23 cellular contexts compared by ENCODE assay signal in genomic region chr16:15967223-15967546, GRCh38. TPM values are rescaled to one million over a fixed set of nuclear protein-coding genes. Genes with fewer than 3 reads are reported as not detected.
A peak's percentile ranks its signal among the peaks of the same experiment; 100 is the strongest.
DNase-seq lines count a peak whose midpoint lies in the region; ATAC-seq, FAIRE-seq and TF ChIP-seq lines count a peak whose summit lies in the region.
"Had no signal": no experiment of that assay in that cellular context is flagged by ENCODE, and none has a peak within 500 bp of the region (broad histone marks: within the 10 kb centered on the region; RNA-seq: fewer than 3 reads in every experiment).

No MANE protein-coding gene starts in this region.

- in situ Hi-C loops in Panc1 (cut with HindIII; ENCODE audit: low pct_unique_long_range_greater_than_20kb, low sequenced_read_pairs) = no loop called here

- TF ChIP-seq RAD21 in A549 (conservative IDR thresholded peaks at IDR 0.05 in 1 of 2, IDR thresholded peaks at IDR 0.05 in 1 of 2) = no peak

- intact Hi-C loops in Panc1 (cut with micrococcal nuclease; ENCODE audit: unreplicated experiment) (no loop called here), left cardiac atrium (cut with DNase I) (no loop called here)

- peaks cover 14% of the 10 kb centered on the region for H3K36me3 Mint-ChIP-seq in glutamatergic neuron (ENCODE audit: unreplicated experiment)

- peak in 1 of 2 experiments; percentile 8; a peak in 1 of 5 replicates for TF ChIP-seq EP300 in A549 (IDR thresholded peaks at IDR 0.05)

- POLR2A ChIA-PET in A549 (lab: Yijun Ruan, JAX) (interaction anchor here (0.7 to 2.1 kb wide), 10 partner anchors 9 to 88 kb away, joined by 3 to 13 read pairs (median 6); partner anchors contain the start of gene CEP20), Panc1 (lab: Charles Lee) (interaction anchor here (0.6 to 0.9 kb wide), 3 partner anchors 17 to 45 kb away, joined by 3 to 4 read pairs (median 4); no protein-coding TSS in a partner anchor)

- no peak overlapping the region for H3K27ac Mint-ChIP-seq in glutamatergic neuron (ENCODE audit: unreplicated experiment)
- H3K27ac Mint-ChIP-seq: stimulated activated naive B cell treated with anti-CD40 and anti-IgM and Interleukin-4, amounts not matched to agents 10 μg/mL and 1 μg/mL and 100 μg/mL, for 72 hours had no signal

- peak overlapping the region; percentile 80 for H3K4me2 ChIP-seq in A549

- peaks cover 32% of the 10 kb centered on the region for H3K9me3 ChIP-seq in A549
- H3K9me3 ChIP-seq in Panc1 (ENCODE audit: control insufficient read depth, insufficient read depth, low read depth, low read length) = peaks cover 20% of the 10 kb centered on the region; the same call in 1 of the 2 replicates

- 2% methylated on average over 2 of the region's 2 CpGs for WGBS in A549 (ENCODE audit: missing lambda C conversion rate)

- 0 out of 2 replicates have a peak, but pooled peaks cover 2% of the 10 kb centered on the region for H3K36me3 ChIP-seq in Panc1 (ENCODE audit: control insufficient read depth, insufficient read depth, low read length)
- H3K36me3 ChIP-seq: cardiac muscle cell, upper lobe of left lung had no signal

- BruUV-seq in Panc1 (replicated peaks; lab: Mats Ljungman, UMichigan) = no TSS peak

- peaks cover 5% of the 10 kb centered on the region for H3K27me3 Mint-ChIP-seq in glutamatergic neuron (ENCODE audit: unreplicated experiment)
- H3K27me3 Mint-ChIP-seq: activated naive CD4-positive, alpha-beta T cell treated with anti-CD3 and anti-CD28 coated beads, Interleukin-2, amount 10 ng/mL, durations not matched to agents 7 days and 5 days; stimulated activated naive B cell treated with anti-CD40 and anti-IgM and Interleukin-4, amounts not matched to agents 10 μg/mL and 1 μg/mL and 100 μg/mL, for 72 hours had no signal

- H3K4me3 ChIP-seq in A549 (no peak overlapping the region), Panc1 (ENCODE audit: low read depth in 2 of 2, low read length in 2 of 2) (no peak overlapping the region; a peak in 1 of 4 replicates)
- H3K4me3 ChIP-seq: cardiac muscle cell, HAP-1, left ventricle myocardium inferior, upper lobe of left lung had no signal

- H3K4me3 Mint-ChIP-seq in glutamatergic neuron (ENCODE audit: unreplicated experiment) = no peak overlapping the region
- H3K4me3 Mint-ChIP-seq: activated naive CD4-positive, alpha-beta T cell treated with anti-CD3 and anti-CD28 coated beads, Interleukin-2, amount 10 ng/mL, durations not matched to agents 7 days and 5 days; stimulated activated naive B cell treated with anti-CD40 and anti-IgM and Interleukin-4, amounts not matched to agents 10 μg/mL and 1 μg/mL and 100 μg/mL, for 72 hours had no signal

- ATAC-seq in A549 (peak in 1 of 2 experiments; percentile 72; a peak in 3 of 6 replicates), Panc1 (no peak), foreskin keratinocyte (peak; percentile 49), left cardiac atrium (no peak)
- ATAC-seq: stimulated activated naive B cell treated with anti-CD40 and anti-IgM and Interleukin-4, amounts not matched to agents 10 μg/mL and 1 μg/mL and 100 μg/mL, for 72 hours had no signal

- CTCF ChIA-PET in A549 (lab: Yijun Ruan, JAX) = interaction anchor here (1.1 to 2.8 kb wide), 11 partner anchors 9 to 201 kb away, joined by 3 to 11 read pairs (median 3); no protein-coding TSS in a partner anchor
- CTCF ChIA-PET in Panc1 (lab: Charles Lee) = interaction anchor here (0.5 to 0.7 kb wide), 2 partner anchors 16 to 29 kb away, joined by 4 to 7 read pairs; no protein-coding TSS in a partner anchor

- H3K9me3 Mint-ChIP-seq in glutamatergic neuron (ENCODE audit: unreplicated experiment) = peaks cover 2% of the 10 kb centered on the region

- TF ChIP-seq POLR2A in A549 (IDR thresholded peaks at IDR 0.05; ENCODE audit: low read length) = no peak

- H3K27ac ChIP-seq in A549 = peak overlapping the region; percentile 81 to 95
- peak overlapping the region; percentile 23 for H3K27ac ChIP-seq in C4-2B
- peak overlapping the region; percentile 81 for H3K27ac ChIP-seq in Panc1 (ENCODE audit: low read length)
- no peak overlapping the region for H3K27ac ChIP-seq in foreskin keratinocyte
- H3K27ac ChIP-seq: cardiac muscle cell, left ventricle myocardium inferior, upper lobe of left lung had no signal

- FAIRE-seq in A549 (lab: Jason Lieb, UNC) = no peak
- FAIRE-seq: GM18507, HepG2 had no signal

- H3K27me3 ChIP-seq in Panc1 (ENCODE audit: control insufficient read depth, insufficient read depth, low read length) = no peaks in the 10 kb centered on the region
- H3K27me3 ChIP-seq in foreskin keratinocyte = no peaks in the 10 kb centered on the region
- H3K27me3 ChIP-seq: BE2C, cardiac muscle cell, upper lobe of left lung had no signal

- H3K4me1 ChIP-seq in A549 = peaks cover 64% of the 10 kb centered on the region
- H3K4me1 ChIP-seq in Panc1 (ENCODE audit: control insufficient read depth, insufficient read depth, low read length) = peaks cover 55% of the 10 kb centered on the region
- peaks cover 21% of the 10 kb centered on the region for H3K4me1 ChIP-seq in foreskin keratinocyte

- peaks cover 9% of the 10 kb centered on the region for H3K4me1 Mint-ChIP-seq in glutamatergic neuron (ENCODE audit: low read depth, unreplicated experiment)

- no peak for DNase-seq in A549 (ENCODE audit: low read depth in 1 of 2, low spot score in 1 of 2)
- DNase-seq in Panc1 (ENCODE audit: low read depth, low spot score) = no peak
- DNase-seq in foreskin keratinocyte = no peak
- no peak for DNase-seq in left cardiac atrium
- DNase-seq in COLO668 (lab: John Stamatoyannopoulos, UW; ENCODE audit: unreplicated experiment) = no peak
- no peak for DNase-seq in inferior parietal cortex (ENCODE audit: extremely low spot score)
- no peak for DNase-seq in glutamatergic neuron
- DNase-seq: activated CD8-positive, alpha-beta memory T cell treated with anti-CD3 and anti-CD28 coated beads, Interleukin-2, amount 50 U/mL, for 48 hours; activated naive CD4-positive, alpha-beta T cell treated with anti-CD3 and anti-CD28 coated beads, Interleukin-2, amount 10 ng/mL, durations not matched to agents 7 days and 5 days; BE2C; effector CD4-positive, alpha-beta T cell; left ventricle myocardium inferior; MV-4-11; NCI-H2029; NCI-H526 treated with DMSO at 0.1 percent for 48 hours; stimulated activated CD4-positive, alpha-beta T cell treated with anti-CD3 and anti-CD28 coated beads, Interleukin-12 subunit alpha, Interleukin-12 subunit beta, amount 100 ng/mL, for 4 hours; stimulated activated naive B cell treated with anti-CD40 and anti-IgM and Interleukin-4, amounts not matched to agents 10 μg/mL and 1 μg/mL and 100 μg/mL, for 72 hours; upper lobe of left lung had no signal

- no peak for TF ChIP-seq CTCF in A549 (IDR thresholded peaks at IDR 0.05)
- no peak for TF ChIP-seq CTCF in C4-2B (conservative IDR thresholded peaks at IDR 0.05)
- TF ChIP-seq CTCF in Panc1 (IDR thresholded peaks at IDR 0.05) = no peak
- no peak for TF ChIP-seq CTCF in foreskin keratinocyte (conservative IDR thresholded peaks at IDR 0.05)
- TF ChIP-seq CTCF in glutamatergic neuron (IDR thresholded peaks at IDR 0.05; ENCODE audit: partially characterized antibody, unreplicated experiment) = no peak

TF ChIP-seq in A549, 52 proteins besides CTCF, POLR2A, EP300 and RAD21:
- TF ChIP-seq RNF2 (IDR thresholded peaks at IDR 0.05; ENCODE audit: borderline replicate concordance, low read depth) (no peak), MAFK (IDR thresholded peaks at IDR 0.05; ENCODE audit: partially characterized antibody) (no peak), FOSL2 (IDR thresholded peaks at IDR 0.05) (no peak), FOSL2 (CRISPR knock-in tag; IDR thresholded peaks at IDR 0.05) (no peak), NR3C1 (IDR thresholded peaks at IDR 0.05) (no peak), CHD4 (IDR thresholded peaks at IDR 0.05; ENCODE audit: borderline replicate concordance) (no peak), SMC3 (IDR thresholded peaks at IDR 0.05) (no peak), ZC3H11A (IDR thresholded peaks at IDR 0.05) (no peak), RFX5 (IDR thresholded peaks at IDR 0.05) (no peak), NFE2L2 (conservative IDR thresholded peaks at IDR 0.05; ENCODE audit: low read length) (no peak), HEYL (CRISPR knock-in tag; IDR thresholded peaks at IDR 0.05) (no peak)
- TF ChIP-seq, protein P1, sequence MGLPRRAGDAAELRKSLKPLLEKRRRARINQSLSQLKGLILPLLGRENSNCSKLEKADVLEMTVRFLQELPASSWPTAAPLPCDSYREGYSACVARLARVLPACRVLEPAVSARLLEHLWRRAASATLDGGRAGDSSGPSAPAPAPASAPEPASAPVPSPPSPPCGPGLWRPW (IDR thresholded peaks at IDR 0.05) = no peak

RNA-seq across cellular contexts. Expression of gene ABCC1, which starts 17.8 kb away (rescaled TPM):
- polyA plus RNA-seq in A549 (2011; rRNA removed) (56.5 and 108 TPM in 2 replicates), A549 (2017; fragmentation: RNase III; extraction: RNeasy Plus Mini Kit Qiagen cat#74134 plus additional on column Dnase treatment) (86.7 to 93.8 TPM (median 90.7 TPM) in 3 replicates), foreskin keratinocyte (7.0 and 8.9 TPM in 2 replicates)
- polyA plus RNA-seq in A549 (2012; cell fraction: cytosol; rRNA removed) = 59.3 and 77.9 TPM in 2 replicates
- polyA plus RNA-seq in A549 (2012; cell fraction: nucleus; rRNA removed) = 184 and 231 TPM in 2 replicates
- polyA minus RNA-seq in A549 (2011; rRNA and poly(A)+ RNA removed) = 359 and 414 TPM in 2 replicates
- total RNA-seq in Panc1 (2021; ENCODE audit: unreplicated experiment) (296 TPM), foreskin keratinocyte (22.1 and 22.3 TPM in 2 replicates), left cardiac atrium (10 to 100 TPM; 16.2 to 20.9 TPM), glutamatergic neuron (ENCODE audit: unreplicated experiment) (29.9 TPM)
- polyA plus RNA-seq in Panc1 (2012; ENCODE audit: insufficient read length) = 397 TPM
